ENCODE assay signal across 1 cellular context in the genomic region with DNA sequence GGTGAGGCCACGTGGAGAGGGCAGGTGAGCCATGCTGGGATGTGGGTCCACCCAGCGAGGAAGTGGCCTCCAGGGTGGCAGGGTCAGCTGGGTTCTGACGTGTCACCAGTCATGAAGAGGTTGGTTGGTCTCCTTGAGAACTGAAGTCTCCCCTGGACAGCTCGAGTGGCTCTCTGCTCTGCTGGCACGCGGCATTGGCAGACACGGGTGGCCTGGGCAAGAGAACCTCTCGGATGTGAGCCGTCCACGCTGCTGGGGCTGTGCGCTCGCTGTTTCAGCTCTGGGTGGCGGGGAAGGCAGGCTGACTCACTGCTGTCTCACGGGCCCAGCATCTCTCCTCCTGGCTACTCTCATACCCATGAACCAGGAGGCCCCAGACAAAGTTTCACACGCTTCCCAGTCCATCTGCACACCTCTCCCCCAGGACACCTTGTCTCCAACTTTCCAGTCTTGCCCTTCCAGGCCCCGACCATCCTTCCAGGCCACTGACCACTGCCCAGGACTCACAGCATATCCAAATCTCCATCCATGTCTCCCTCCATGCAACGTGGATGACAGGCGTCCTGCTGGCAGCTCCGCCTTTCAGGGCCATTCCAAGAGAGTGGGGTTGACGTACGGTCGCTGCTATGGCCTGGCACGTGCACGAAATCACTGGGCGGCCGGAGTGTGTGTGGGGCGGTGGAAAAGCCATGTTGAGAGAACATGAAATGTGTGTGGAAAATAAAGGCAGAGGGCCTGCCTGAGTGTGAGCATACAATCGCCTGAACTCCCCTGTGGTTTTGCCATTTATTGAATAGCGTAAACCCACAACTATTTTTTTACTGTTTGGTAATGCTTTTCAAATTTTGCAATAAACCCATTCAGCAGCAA.
TF ChIP-seq lines count a peak whose summit lies in the region.

No MANE protein-coding gene starts in this region.

TF ChIP-seq in IMR-90, 13 proteins besides CTCF, POLR2A, EP300 and RAD21:
- TF ChIP-seq RFX5 (IDR thresholded peaks at IDR 0.05; ENCODE audit: low read depth, low read length) (no peak), MAZ (IDR thresholded peaks at IDR 0.05; ENCODE audit: borderline replicate concordance, low read depth, low read length) (peak; percentile 27; the same call in 1 of the 2 replicates), SMC3 (IDR thresholded peaks at IDR 0.05; ENCODE audit: low read depth, low read length) (no peak), FOS (IDR thresholded peaks at IDR 0.05; ENCODE audit: low read depth, low read length) (peak; percentile 55; the same call in 1 of the 2 replicates), MXI1 (IDR thresholded peaks at IDR 0.05; ENCODE audit: borderline replicate concordance, low read depth, low read length) (no peak), RCOR1 (IDR thresholded peaks at IDR 0.05; ENCODE audit: insufficient replicate concordance, low read length) (no peak), MAFK (IDR thresholded peaks at IDR 0.05; ENCODE audit: low read depth, low read length) (no peak), CEBPB (IDR thresholded peaks at IDR 0.05; ENCODE audit: low read depth, low read length) (peak; percentile 40; the same call in 1 of the 2 replicates), BHLHE40 (IDR thresholded peaks at IDR 0.05; ENCODE audit: low read depth, low read length) (peak; percentile 77), CHD1 (IDR thresholded peaks at IDR 0.05; ENCODE audit: low read depth, low read length) (no peak), NFE2L2 (IDR thresholded peaks at IDR 0.05; ENCODE audit: low read depth, low read length) (no peak)
- TF ChIP-seq, protein P1, sequence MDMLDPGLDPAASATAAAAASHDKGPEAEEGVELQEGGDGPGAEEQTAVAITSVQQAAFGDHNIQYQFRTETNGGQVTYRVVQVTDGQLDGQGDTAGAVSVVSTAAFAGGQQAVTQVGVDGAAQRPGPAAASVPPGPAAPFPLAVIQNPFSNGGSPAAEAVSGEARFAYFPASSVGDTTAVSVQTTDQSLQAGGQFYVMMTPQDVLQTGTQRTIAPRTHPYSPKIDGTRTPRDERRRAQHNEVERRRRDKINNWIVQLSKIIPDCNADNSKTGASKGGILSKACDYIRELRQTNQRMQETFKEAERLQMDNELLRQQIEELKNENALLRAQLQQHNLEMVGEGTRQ (IDR thresholded peaks at IDR 0.05; ENCODE audit: low read depth, low read length), result no peak
- TF ChIP-seq, protein P2, sequence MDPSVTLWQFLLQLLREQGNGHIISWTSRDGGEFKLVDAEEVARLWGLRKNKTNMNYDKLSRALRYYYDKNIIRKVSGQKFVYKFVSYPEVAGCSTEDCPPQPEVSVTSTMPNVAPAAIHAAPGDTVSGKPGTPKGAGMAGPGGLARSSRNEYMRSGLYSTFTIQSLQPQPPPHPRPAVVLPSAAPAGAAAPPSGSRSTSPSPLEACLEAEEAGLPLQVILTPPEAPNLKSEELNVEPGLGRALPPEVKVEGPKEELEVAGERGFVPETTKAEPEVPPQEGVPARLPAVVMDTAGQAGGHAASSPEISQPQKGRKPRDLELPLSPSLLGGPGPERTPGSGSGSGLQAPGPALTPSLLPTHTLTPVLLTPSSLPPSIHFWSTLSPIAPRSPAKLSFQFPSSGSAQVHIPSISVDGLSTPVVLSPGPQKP (IDR thresholded peaks at IDR 0.05; ENCODE audit: borderline replicate concordance, low read depth, low read length), result no peak
